1 cellular context compared by ENCODE assay signal in genomic region chr7:112236597-112236996, GRCh38.
A peak's percentile ranks its signal among the peaks of the same experiment; 100 is the strongest.
TF ChIP-seq lines count a peak whose summit lies in the region.

No MANE protein-coding gene starts in this region.

TF ChIP-seq in HepG2, 621 proteins besides CTCF, POLR2A, EP300 and RAD21 (continued from another document and continues in another):
- TF ChIP-seq ZNF691 (CRISPR knock-in tag; IDR thresholded peaks at IDR 0.05; ENCODE audit: borderline replicate concordance, low read depth): no peak
- no peak for TF ChIP-seq IKZF1 (IDR thresholded peaks at IDR 0.05)
- no peak for TF ChIP-seq ZNF235 (CRISPR knock-in tag; IDR thresholded peaks at IDR 0.05; ENCODE audit: borderline replicate concordance)
- no peak for TF ChIP-seq ZSCAN21 (CRISPR knock-in tag; IDR thresholded peaks at IDR 0.05; ENCODE audit: borderline replicate concordance)
- TF ChIP-seq U2AF1 (optimal IDR thresholded peaks at IDR 0.05; ENCODE audit: low read depth, low read length): no peak
- no peak; the same call in 1 of the 2 replicates for TF ChIP-seq ZNF652 (CRISPR knock-in tag; IDR thresholded peaks at IDR 0.05; ENCODE audit: borderline replicate concordance, low read depth)
- TF ChIP-seq NR3C1 (CRISPR knock-in tag; IDR thresholded peaks at IDR 0.05): no peak
- no peak for TF ChIP-seq WIZ (CRISPR knock-in tag; IDR thresholded peaks at IDR 0.05)
- no peak for TF ChIP-seq TP53 (CRISPR knock-in tag; conservative IDR thresholded peaks at IDR 0.05)
- peak; percentile 52; the same call in 1 of the 2 replicates for TF ChIP-seq GFI1 (CRISPR knock-in tag; IDR thresholded peaks at IDR 0.05; ENCODE audit: borderline replicate concordance)
- no peak for TF ChIP-seq ZNF30 (CRISPR knock-in tag; IDR thresholded peaks at IDR 0.05)
- no peak for TF ChIP-seq MXD3 (CRISPR knock-in tag; IDR thresholded peaks at IDR 0.05)
- no peak for TF ChIP-seq HOXD1 (CRISPR knock-in tag; IDR thresholded peaks at IDR 0.05)
- TF ChIP-seq CSRNP2 (CRISPR knock-in tag; conservative IDR thresholded peaks at IDR 0.05; ENCODE audit: low read depth): no peak
- TF ChIP-seq BCL3 (CRISPR knock-in tag; IDR thresholded peaks at IDR 0.05): no peak
- no peak for TF ChIP-seq BHLHE40 (IDR thresholded peaks at IDR 0.05; ENCODE audit: low read length)
- no peak for TF ChIP-seq MIER2 (CRISPR knock-in tag; IDR thresholded peaks at IDR 0.05)
- TF ChIP-seq ZBTB33 (CRISPR knock-in tag; IDR thresholded peaks at IDR 0.05): no peak
- TF ChIP-seq KLF16 (CRISPR knock-in tag; IDR thresholded peaks at IDR 0.05): no peak
- TF ChIP-seq CAMTA2 (CRISPR knock-in tag; IDR thresholded peaks at IDR 0.05; ENCODE audit: borderline replicate concordance): no peak
- TF ChIP-seq TAF1 (CRISPR knock-in tag; IDR thresholded peaks at IDR 0.05): no peak
- no peak for TF ChIP-seq MAZ (IDR thresholded peaks at IDR 0.05; ENCODE audit: borderline replicate concordance, low read depth, low read length)
- no peak for TF ChIP-seq MAZ (CRISPR knock-in tag; IDR thresholded peaks at IDR 0.05; ENCODE audit: low read depth)
- no peak for TF ChIP-seq GRHL1 (CRISPR knock-in tag; conservative IDR thresholded peaks at IDR 0.05)
- peak; percentile 64 for TF ChIP-seq FOXA1 (IDR thresholded peaks at IDR 0.05)
- TF ChIP-seq FOXA1 (CRISPR knock-in tag; IDR thresholded peaks at IDR 0.05): peak; percentile 34
- TF ChIP-seq ZBTB14 (CRISPR knock-in tag; IDR thresholded peaks at IDR 0.05): no peak
- TF ChIP-seq CEBPG (CRISPR knock-in tag; IDR thresholded peaks at IDR 0.05): 0 out of 2 replicates have a peak, but pooled peaks have one; percentile 14
- no peak for TF ChIP-seq GABPA (IDR thresholded peaks at IDR 0.05; ENCODE audit: low read depth, low read length)
- TF ChIP-seq GABPA (CRISPR knock-in tag; IDR thresholded peaks at IDR 0.05; ENCODE audit: low read depth): no peak
- no peak for TF ChIP-seq MXI1 (IDR thresholded peaks at IDR 0.05; ENCODE audit: borderline replicate concordance, low read depth, low read length)
- no peak for TF ChIP-seq SRSF4 (IDR thresholded peaks at IDR 0.05; ENCODE audit: low read depth, low read length, poor library complexity, severe bottlenecking)
- TF ChIP-seq ZNF207 (IDR thresholded peaks at IDR 0.05; ENCODE audit: borderline replicate concordance): no peak
- no peak for TF ChIP-seq AGO1 (IDR thresholded peaks at IDR 0.05; ENCODE audit: low read depth, low read length, poor library complexity, severe bottlenecking)
- TF ChIP-seq ELK4 (CRISPR knock-in tag; IDR thresholded peaks at IDR 0.05; ENCODE audit: borderline replicate concordance): no peak
- no peak for TF ChIP-seq SRY (CRISPR knock-in tag; IDR thresholded peaks at IDR 0.05)
- peak; percentile 49 for TF ChIP-seq FOXP1 (IDR thresholded peaks at IDR 0.05)
- TF ChIP-seq FOXP1 (CRISPR knock-in tag; IDR thresholded peaks at IDR 0.05): peak; percentile 74
- TF ChIP-seq KLF12 (CRISPR knock-in tag; IDR thresholded peaks at IDR 0.05; ENCODE audit: borderline replicate concordance): no peak
- TF ChIP-seq FOXM1 (CRISPR knock-in tag; IDR thresholded peaks at IDR 0.05): no peak
- TF ChIP-seq ZNF780A (CRISPR knock-in tag; IDR thresholded peaks at IDR 0.05): no peak
- no peak for TF ChIP-seq KDM3A (CRISPR knock-in tag; IDR thresholded peaks at IDR 0.05; ENCODE audit: low read depth)
- no peak for TF ChIP-seq HMGXB4 (CRISPR knock-in tag; IDR thresholded peaks at IDR 0.05; ENCODE audit: borderline replicate concordance in 1 of 2, low read depth in 1 of 2)
- TF ChIP-seq ZNF124 (CRISPR knock-in tag; IDR thresholded peaks at IDR 0.05): no peak
- no peak for TF ChIP-seq SCMH1 (CRISPR knock-in tag; IDR thresholded peaks at IDR 0.05; ENCODE audit: borderline replicate concordance)
- TF ChIP-seq BRF2 (CRISPR knock-in tag; IDR thresholded peaks at IDR 0.05): no peak
- no peak for TF ChIP-seq TERF1 (CRISPR knock-in tag; IDR thresholded peaks at IDR 0.05)
- TF ChIP-seq ATF2 (CRISPR knock-in tag; IDR thresholded peaks at IDR 0.05): no peak
- TF ChIP-seq ZNF800 (CRISPR knock-in tag; IDR thresholded peaks at IDR 0.05): no peak
- TF ChIP-seq POLR2G (IDR thresholded peaks at IDR 0.05; ENCODE audit: low read depth, low read length): no peak
